1 cellular context compared by ENCODE assay signal in the genomic region with DNA sequence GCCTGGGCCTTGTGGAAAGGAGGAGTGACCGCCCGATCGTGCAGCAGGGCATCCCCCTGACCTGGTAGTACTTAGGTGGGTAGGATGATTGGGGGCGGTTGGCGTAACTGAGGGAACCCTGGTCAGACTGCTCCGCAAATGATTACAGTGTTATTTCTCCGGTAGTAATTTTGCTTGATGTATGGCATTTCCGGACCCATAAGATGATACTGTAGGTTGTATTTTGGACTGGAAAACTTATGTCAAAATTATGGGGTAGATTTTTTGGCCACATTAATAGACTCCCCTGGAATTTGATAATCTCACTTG.
TF ChIP-seq lines count a peak whose summit lies in the region.

No MANE protein-coding gene starts in this region.

TF ChIP-seq in GM12878, 131 proteins besides CTCF, POLR2A, EP300 and RAD21:
- TF ChIP-seq NR2C1 (IDR thresholded peaks at IDR 0.05) (peak; percentile 40; the same call in 1 of the 2 replicates), NR2F1 (conservative IDR thresholded peaks at IDR 0.05) (peak; percentile 55), IKZF2 (IDR thresholded peaks at IDR 0.05) (0 out of 4 replicates have a peak, but pooled peaks of 1 of the 2 experiments have one; percentile 2), CBFB (IDR thresholded peaks at IDR 0.05; ENCODE audit: low read depth) (0 out of 2 replicates have a peak, but pooled peaks have one; percentile 6), BCL11A (IDR thresholded peaks at IDR 0.05; ENCODE audit: low read depth, low read length) (no peak)
